ENCODE assay signal across 19 cellular contexts in genomic region chr1:171828794-171829193, GRCh38.
"Had no signal": no experiment of that assay in that cellular context is flagged by ENCODE, and none has a peak within 500 bp of the region (broad histone marks: within the 10 kb centered on the region; RNA-seq: fewer than 3 reads in every experiment).

No MANE protein-coding gene starts in this region.

- DNase-seq: activated CD4-positive, alpha-beta T cell treated with anti-CD3 and anti-CD28 coated beads for 1 hour; activated CD4-positive, alpha-beta T cell treated with anti-CD3 and anti-CD28 coated beads, Interleukin-2, amount 50 U/mL, for 4 hours; activated gamma-delta T cell; erythroblast; foreskin melanocyte; glutamatergic neuron; hippocampal formation; islet precursor cell; lower lobe of right lung; right lobe of liver; stimulated activated CD4-positive, alpha-beta T cell treated with anti-CD3 and anti-CD28 coated beads, Interleukin-4, amount 100 ng/mL, for 1 hour; T-helper 9 cell had no signal

- H3K4me3 ChIP-seq: breast epithelium, coronary artery, lower lobe of right lung, right lobe of liver, smooth muscle cell, thoracic aorta, upper lobe of left lung had no signal

- H3K27ac Mint-ChIP-seq: activated naive CD4-positive, alpha-beta T cell treated with anti-CD3 and anti-CD28 coated beads, Interleukin-2, amount 50 U/mL, for 24 hours; natural killer cell treated with Interleukin-12 subunit alpha and Interleukin-12 subunit beta and Interleukin-15 and Interleukin-18, amount 100 ng/mL, for 72 hours had no signal

- ATAC-seq: lower lobe of right lung; natural killer cell treated with Interleukin-12 subunit alpha and Interleukin-12 subunit beta and Interleukin-15 and Interleukin-18, amount 100 ng/mL, for 72 hours; right lobe of liver had no signal

- H3K4me1 Mint-ChIP-seq: activated naive CD4-positive, alpha-beta T cell treated with anti-CD3 and anti-CD28 coated beads, Interleukin-2, amount 50 U/mL, for 24 hours had no signal

- H3K27me3 Mint-ChIP-seq: activated naive CD4-positive, alpha-beta T cell treated with anti-CD3 and anti-CD28 coated beads, Interleukin-2, amount 50 U/mL, for 24 hours had no signal

- H3K4me3 Mint-ChIP-seq: activated naive CD4-positive, alpha-beta T cell treated with anti-CD3 and anti-CD28 coated beads, Interleukin-2, amount 50 U/mL, for 24 hours; natural killer cell treated with Interleukin-12 subunit alpha and Interleukin-12 subunit beta and Interleukin-15 and Interleukin-18, amount 100 ng/mL, for 72 hours had no signal
